17 cellular contexts compared by ENCODE assay signal in genomic region chr11:65185869-65186341, GRCh38. TPM values are rescaled to one million over a fixed set of nuclear protein-coding genes. Genes with fewer than 3 reads are reported as not detected.
DNase-seq lines count a peak whose midpoint lies in the region; ATAC-seq and TF ChIP-seq lines count a peak whose summit lies in the region.
"Had no signal": no experiment of that assay in that cellular context is flagged by ENCODE, and none has a peak within 500 bp of the region (broad histone marks: within the 10 kb centered on the region; RNA-seq: fewer than 3 reads in every experiment).

No MANE protein-coding gene starts in this region.

- peak; percentile 22; the same call in 1 of the 2 replicates for TF ChIP-seq CTCF in SK-N-SH (IDR thresholded peaks at IDR 0.05)
- peak; percentile 46 for TF ChIP-seq CTCF in NB4 (IDR thresholded peaks at IDR 0.05; ENCODE audit: low read depth, low read length)
- no peak for TF ChIP-seq CTCF in osteoblast (IDR thresholded peaks at IDR 0.05; ENCODE audit: extremely low read depth, low read depth, low read length)

- WGBS in SK-N-SH (ENCODE audit: low lambda C conversion rate) = 88% methylated on average over 12 of the region's 18 CpGs

- intact Hi-C loops in dendritic cell treated with granulocyte-macrophage colony-stimulating factor and Interleukin-4, amounts not matched to agents 40 ng/mL and 50 ng/mL, for 4 days (cut with micrococcal nuclease) = no loop called here
- intact Hi-C loops in left colon (cut with DNase I, micrococcal nuclease) = no loop called here

- H3K27me3 Mint-ChIP-seq in dendritic cell treated with granulocyte-macrophage colony-stimulating factor and Interleukin-4, amounts not matched to agents 40 ng/mL and 50 ng/mL, for 4 days = no peaks in the 10 kb centered on the region
- H3K27me3 Mint-ChIP-seq in T-cell = no peaks in the 10 kb centered on the region

- peaks cover 0 to 14% of the 10 kb centered on the region in 2 experiments; a peak in 1 of 4 replicates for H3K4me1 ChIP-seq in SK-N-SH (ENCODE audit: control insufficient read depth in 1 of 2, insufficient read depth in 2 of 2, low read depth in 1 of 2, low read length in 1 of 2)
- H3K4me1 ChIP-seq in osteoblast (ENCODE audit: insufficient read depth, low read length) = peaks cover 7% of the 10 kb centered on the region

- H3K4me1 Mint-ChIP-seq in dendritic cell treated with granulocyte-macrophage colony-stimulating factor and Interleukin-4, amounts not matched to agents 40 ng/mL and 50 ng/mL, for 4 days (ENCODE audit: low read depth) = peaks cover 63% of the 10 kb centered on the region
- H3K4me1 Mint-ChIP-seq in T-cell = peaks cover 17 to 31% (median 17%) of the 10 kb centered on the region in 3 donors

- H3K27ac Mint-ChIP-seq in dendritic cell treated with granulocyte-macrophage colony-stimulating factor and Interleukin-4, amounts not matched to agents 40 ng/mL and 50 ng/mL, for 4 days = peak overlapping the region; percentile 26
- no peak overlapping the region for H3K27ac Mint-ChIP-seq in T-cell
- H3K27ac Mint-ChIP-seq: activated T-helper 1 cell treated with anti-CD3 and anti-CD28 coated beads, Interleukin-12 subunit alpha, Interleukin-12 subunit beta, Interleukin-2, Interleukin-4 antibody, amounts not matched to agents 30 ng/mL and 10 ng/mL and 1 ng/mL, durations not matched to agents 14 hours and 24 hours and 36 hours had no signal

- TF ChIP-seq POLR2A in NB4 (IDR thresholded peaks at IDR 0.05; ENCODE audit: extremely low read depth, insufficient read length) = no peak

- no peak overlapping the region for H3K9ac ChIP-seq in SK-N-SH

- no peak for ATAC-seq in SK-N-SH treated with all-trans-retinoic acid at 6 μM for 48 hours
- ATAC-seq in T-cell (replicated peaks in 1 of 4) = no peak
- no peak for ATAC-seq in left colon
- ATAC-seq: Panc1 had no signal

- H3K27ac ChIP-seq in SK-N-SH (ENCODE audit: low read depth in 2 of 2, low read length in 1 of 2) (no peak overlapping the region), osteoblast (ENCODE audit: low read depth, low read length) (no peak overlapping the region)
- H3K27ac ChIP-seq: dorsolateral prefrontal cortex had no signal

- peaks cover 1% of the 10 kb centered on the region for H3F3A ChIP-seq in SK-N-SH (replicated peaks; ENCODE audit: insufficient read depth)

- no peak overlapping the region for H3K4me3 Mint-ChIP-seq in dendritic cell treated with granulocyte-macrophage colony-stimulating factor and Interleukin-4, amounts not matched to agents 40 ng/mL and 50 ng/mL, for 4 days
- H3K4me3 Mint-ChIP-seq in T-cell = no peak overlapping the region
- H3K4me3 Mint-ChIP-seq: activated T-helper 1 cell treated with anti-CD3 and anti-CD28 coated beads, Interleukin-12 subunit alpha, Interleukin-12 subunit beta, Interleukin-2, Interleukin-4 antibody, amounts not matched to agents 30 ng/mL and 10 ng/mL and 1 ng/mL, durations not matched to agents 14 hours and 24 hours and 36 hours had no signal

- POLR2A ChIA-PET in SK-N-SH (lab: Yijun Ruan, JAX) = interaction anchor here (0.6 to 1.0 kb wide), 2 partner anchors 29 to 1293 kb away, joined by 3 to 6 read pairs; no protein-coding TSS in a partner anchor
- POLR2A ChIA-PET in T-cell (lab: Charles Lee) = interaction anchor here (0.6 kb wide), 3 partner anchors 20 to 868 kb away, joined by 4 to 5 read pairs (median 5); no protein-coding TSS in a partner anchor

- H3K9me3 ChIP-seq in SK-N-SH = no peaks in the 10 kb centered on the region
- H3K9me3 ChIP-seq in osteoblast (ENCODE audit: low read depth, low read length) = no peaks in the 10 kb centered on the region

- no peaks in the 10 kb centered on the region for H3K9me2 ChIP-seq in SK-N-SH

- H3K4me3 ChIP-seq in SK-N-SH (ENCODE audit: low read depth in 2 of 2, low read length in 1 of 2) = no peak overlapping the region
- H3K4me3 ChIP-seq in NB4 (ENCODE audit: low read depth, low read length) = no peak overlapping the region
- H3K4me3 ChIP-seq in osteoblast (ENCODE audit: insufficient read depth, low read length) = no peak overlapping the region
- H3K4me3 ChIP-seq: dorsolateral prefrontal cortex had no signal

- H3K36me3 ChIP-seq in SK-N-SH (replicated peaks in 1 of 2; ENCODE audit: control insufficient read depth in 1 of 2, insufficient read depth in 2 of 2, low read length in 1 of 2) = peaks cover 14 to 44% of the 10 kb centered on the region in 2 experiments
- H3K36me3 ChIP-seq in osteoblast (ENCODE audit: insufficient read depth, low read length) = peaks cover 47% of the 10 kb centered on the region

- no peak overlapping the region for H2AFZ ChIP-seq in SK-N-SH (ENCODE audit: low read depth)
- no peak overlapping the region for H2AFZ ChIP-seq in osteoblast (ENCODE audit: low read length)

- H3K27me3 ChIP-seq in SK-N-SH (ENCODE audit: insufficient read depth) (no peaks in the 10 kb centered on the region), osteoblast (ENCODE audit: insufficient read depth, low read length) (no peaks in the 10 kb centered on the region)
- H3K27me3 ChIP-seq: dorsolateral prefrontal cortex had no signal

- H3K79me2 ChIP-seq in SK-N-SH (ENCODE audit: insufficient read depth) (peaks cover 38% of the 10 kb centered on the region), osteoblast (ENCODE audit: insufficient read depth, low read length) (peaks cover 42% of the 10 kb centered on the region)

- TF ChIP-seq EP300 in SK-N-SH (IDR thresholded peaks at IDR 0.05; ENCODE audit: borderline replicate concordance in 1 of 2, low read depth in 1 of 2, low read length in 1 of 2) = no peak

- H3K9me3 Mint-ChIP-seq in dendritic cell treated with granulocyte-macrophage colony-stimulating factor and Interleukin-4, amounts not matched to agents 40 ng/mL and 50 ng/mL, for 4 days = no peaks in the 10 kb centered on the region
- H3K9me3 Mint-ChIP-seq in T-cell = no peaks in the 10 kb centered on the region
- H3K9me3 Mint-ChIP-seq: activated T-helper 1 cell treated with anti-CD3 and anti-CD28 coated beads, Interleukin-12 subunit alpha, Interleukin-12 subunit beta, Interleukin-2, Interleukin-4 antibody, amounts not matched to agents 30 ng/mL and 10 ng/mL and 1 ng/mL, durations not matched to agents 14 hours and 24 hours and 36 hours had no signal

- DNase-seq in SK-N-SH (no peak), NB4 (ENCODE audit: low read depth) (peak; percentile 41), osteoblast (ENCODE audit: insufficient read length, low spot score, missing footprints) (peak; percentile 65), GM19238 (ENCODE audit: insufficient read length, low spot score) (no peak), T-cell (no peak), left colon (no peak)
- DNase-seq: activated CD4-positive, alpha-beta T cell treated with anti-CD3 and anti-CD28 coated beads for 48 hours; amniotic stem cell; occipital lobe; substantia nigra; T-helper 2 cell had no signal

- CTCF ChIA-PET in SK-N-SH (lab: Yijun Ruan, JAX) = interaction anchor here (0.6 to 1.7 kb wide), 7 partner anchors 9 to 871 kb away, joined by 3 to 9 read pairs (median 3); partner anchors contain the start of genes SYVN1 and ZNHIT2
- CTCF ChIA-PET in T-cell (lab: Charles Lee) = no interaction called here

- no peak for TF ChIP-seq RAD21 in SK-N-SH (IDR thresholded peaks at IDR 0.05; ENCODE audit: low read length)

- H4K20me1 ChIP-seq in SK-N-SH (ENCODE audit: insufficient read depth) = peaks cover 5% of the 10 kb centered on the region; the same call in 1 of the 2 replicates
- H4K20me1 ChIP-seq in osteoblast (ENCODE audit: insufficient read depth, low read length) = peaks cover 7% of the 10 kb centered on the region

- H3K36me3 Mint-ChIP-seq in dendritic cell treated with granulocyte-macrophage colony-stimulating factor and Interleukin-4, amounts not matched to agents 40 ng/mL and 50 ng/mL, for 4 days (ENCODE audit: low read depth) = peaks cover 89% of the 10 kb centered on the region
- H3K36me3 Mint-ChIP-seq in T-cell = peaks cover 36% of the 10 kb centered on the region

- no peak overlapping the region for H3K4me2 ChIP-seq in SK-N-SH
- H3K4me2 ChIP-seq in osteoblast (ENCODE audit: insufficient read depth, low read length) = no peak overlapping the region

TF ChIP-seq in SK-N-SH, 30 proteins besides CTCF, POLR2A, EP300 and RAD21 (continues in another document):
- TF ChIP-seq TEAD4 (IDR thresholded peaks at IDR 0.05; ENCODE audit: borderline replicate concordance, insufficient read depth) (no peak), GATA2 (CRISPR knock-in tag; IDR thresholded peaks at IDR 0.05) (no peak)

TF ChIP-seq in SK-N-SH treated with all-trans-retinoic acid at 6 μM for 48 hours, 23 proteins besides CTCF, POLR2A, EP300 and RAD21 (continues in another document):
- no peak for TF ChIP-seq GLIS3 (CRISPR knock-in tag; IDR thresholded peaks at IDR 0.05)
- no peak for TF ChIP-seq ARNTL (CRISPR knock-in tag; IDR thresholded peaks at IDR 0.05; ENCODE audit: borderline replicate concordance, low read depth)
- TF ChIP-seq PATZ1 (CRISPR knock-in tag; IDR thresholded peaks at IDR 0.05; ENCODE audit: borderline replicate concordance) = no peak

RNA-seq across cellular contexts. Expression of gene CAPN1, which starts 4.2 kb away (rescaled TPM):
- polyA plus RNA-seq in SK-N-SH (2012; rRNA removed) = 78.6 and 92.2 TPM in 2 replicates
- polyA plus RNA-seq in SK-N-SH (2012; cell fraction: cytosol; rRNA removed) = 31.3 and 51.8 TPM in 2 replicates
- polyA plus RNA-seq in SK-N-SH (2012; cell fraction: nucleus; rRNA removed) = 159 and 181 TPM in 2 replicates
- total RNA-seq in osteoblast = 102 and 116 TPM in 2 replicates
- total RNA-seq in T-cell = 100 to 1,000 TPM in 4 of 5 donors, 10 to 100 TPM in 1; 98.4 to 171 (median 143) TPM
- 100 to 1,000 TPM; 316 to 367 TPM for total RNA-seq in left colon

RNA-seq across cellular contexts. Expression of gene SPDYC, which starts 15.9 kb away (rescaled TPM):
- polyA plus RNA-seq in SK-N-SH (2012; rRNA removed) = not detected in 2 replicates
- not detected in 2 replicates for polyA plus RNA-seq in SK-N-SH (2012; cell fraction: cytosol; rRNA removed)
- not detected in 2 replicates for polyA plus RNA-seq in SK-N-SH (2012; cell fraction: nucleus; rRNA removed)
- total RNA-seq in osteoblast (not detected in 2 replicates), T-cell (not detected), left colon (not detected)
- total RNA-seq: activated T-helper 1 cell treated with anti-CD3 and anti-CD28 coated beads, Interleukin-12 subunit alpha, Interleukin-12 subunit beta, Interleukin-2, Interleukin-4 antibody, amounts not matched to agents 30 ng/mL and 10 ng/mL and 1 ng/mL, durations not matched to agents 14 hours and 24 hours and 36 hours; dorsolateral prefrontal cortex; NCI-H460; occipital lobe had no signal

RNA-seq across cellular contexts. Expression of gene SYVN1, which starts 51.6 kb away (rescaled TPM):
- 14.9 and 31.9 TPM in 2 replicates for polyA plus RNA-seq in SK-N-SH (2012; rRNA removed)
- 25.5 and 32.8 TPM in 2 replicates for polyA plus RNA-seq in SK-N-SH (2012; cell fraction: cytosol; rRNA removed)
- polyA plus RNA-seq in SK-N-SH (2012; cell fraction: nucleus; rRNA removed) = 91.3 and 98.3 TPM in 2 replicates
- total RNA-seq in osteoblast (10.3 and 11.9 TPM in 2 replicates), T-cell (10 to 100 TPM; 63.8 to 77.7 (median 68.8) TPM), left colon (10 to 100 TPM; 64.5 to 70.4 TPM)

Comparison
In these comparisons a context has a peak if more than half of its experiments do, and no peak if none do; other contexts are left out.
1. DNase-seq: peak in NB4 (single experiment) and osteoblast (single experiment); none in SK-N-SH (single experiment), GM19238 (single experiment), T-cell (0 of 34) and left colon (0 of 2).